1 cellular context compared by ENCODE assay signal in genomic region chr3:9415485-9416138, GRCh38.
TF ChIP-seq lines count a peak whose summit lies in the region.

No MANE protein-coding gene starts in this region.

TF ChIP-seq in GM23338, 12 proteins besides CTCF, POLR2A, EP300 and RAD21 (continued from another document):
- TF ChIP-seq, protein P1, sequence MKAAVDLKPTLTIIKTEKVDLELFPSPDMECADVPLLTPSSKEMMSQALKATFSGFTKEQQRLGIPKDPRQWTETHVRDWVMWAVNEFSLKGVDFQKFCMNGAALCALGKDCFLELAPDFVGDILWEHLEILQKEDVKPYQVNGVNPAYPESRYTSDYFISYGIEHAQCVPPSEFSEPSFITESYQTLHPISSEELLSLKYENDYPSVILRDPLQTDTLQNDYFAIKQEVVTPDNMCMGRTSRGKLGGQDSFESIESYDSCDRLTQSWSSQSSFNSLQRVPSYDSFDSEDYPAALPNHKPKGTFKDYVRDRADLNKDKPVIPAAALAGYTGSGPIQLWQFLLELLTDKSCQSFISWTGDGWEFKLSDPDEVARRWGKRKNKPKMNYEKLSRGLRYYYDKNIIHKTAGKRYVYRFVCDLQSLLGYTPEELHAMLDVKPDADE (IDR thresholded peaks at IDR 0.05): no peak
